ENCODE assay signal across 10 cellular contexts in genomic region chr2:118841828-118842461, GRCh38. TPM values are rescaled to one million over a fixed set of nuclear protein-coding genes. Genes with fewer than 3 reads are reported as not detected.
DNase-seq lines count a peak whose midpoint lies in the region; ATAC-seq and TF ChIP-seq lines count a peak whose summit lies in the region.
"Had no signal": no experiment of that assay in that cellular context is flagged by ENCODE, and none has a peak within 500 bp of the region (broad histone marks: within the 10 kb centered on the region; RNA-seq: fewer than 3 reads in every experiment).

No MANE protein-coding gene starts in this region.

- WGBS in heart right ventricle, 2 donors: 4 to 7% methylated on average over 47 of the region's 47 CpGs
- WGBS in urinary bladder: 6% methylated on average over 47 of the region's 47 CpGs

- H3K27ac Mint-ChIP-seq in dendritic cell treated with granulocyte-macrophage colony-stimulating factor and Interleukin-4, amounts not matched to agents 40 ng/mL and 50 ng/mL, for 4 days: no peak overlapping the region
- H3K27ac Mint-ChIP-seq in natural killer cell treated with Interleukin-12 subunit alpha and Interleukin-12 subunit beta and Interleukin-15 and Interleukin-18, amount 100 ng/mL, for 72 hours: no peak overlapping the region

- H3K36me3 Mint-ChIP-seq in dendritic cell treated with granulocyte-macrophage colony-stimulating factor and Interleukin-4, amounts not matched to agents 40 ng/mL and 50 ng/mL, for 4 days (ENCODE audit: low read depth): no peaks in the 10 kb centered on the region
- no peaks in the 10 kb centered on the region for H3K36me3 Mint-ChIP-seq in natural killer cell treated with Interleukin-12 subunit alpha and Interleukin-12 subunit beta and Interleukin-15 and Interleukin-18, amount 100 ng/mL, for 72 hours

- H3K9me3 ChIP-seq in heart right ventricle: no peaks in the 10 kb centered on the region

- DNase-seq in heart right ventricle (no peak), left ventricle myocardium superior (no peak), amniotic stem cell (lab: John Stamatoyannopoulos, UW) (no peak), NCI-H1417 (lab: John Stamatoyannopoulos, UW) (no peak)
- no peak for DNase-seq in natural killer cell treated with Interleukin-12 subunit alpha and Interleukin-12 subunit beta and Interleukin-15 and Interleukin-18, amount 100 ng/mL, for 72 hours (ENCODE audit: low spot score)
- DNase-seq: activated gamma-delta T cell had no signal

- intact Hi-C loops in heart right ventricle (cut with DNase I): no loop called here
- intact Hi-C loops in left ventricle myocardium superior (cut with micrococcal nuclease): no loop called here
- intact Hi-C loops in dendritic cell treated with granulocyte-macrophage colony-stimulating factor and Interleukin-4, amounts not matched to agents 40 ng/mL and 50 ng/mL, for 4 days (cut with micrococcal nuclease): no loop called here

- no peak for TF ChIP-seq CTCF in heart right ventricle (IDR thresholded peaks at IDR 0.05)

- H3K27ac ChIP-seq in heart right ventricle (no peak overlapping the region), urinary bladder (ENCODE audit: low read depth) (no peak overlapping the region)

- ATAC-seq in heart right ventricle: no peak
- no peak for ATAC-seq in left ventricle myocardium superior
- ATAC-seq in natural killer cell treated with Interleukin-12 subunit alpha and Interleukin-12 subunit beta and Interleukin-15 and Interleukin-18, amount 100 ng/mL, for 72 hours: no peak
- no peak for ATAC-seq in HG03460 (IDR thresholded peaks at IDR 0.05; ENCODE audit: unreplicated experiment)

- peaks cover 58 to 100% (median 100%) of the 10 kb centered on the region in 7 donors for H3K27me3 ChIP-seq in heart right ventricle

- peaks cover 13% of the 10 kb centered on the region for H3K4me1 Mint-ChIP-seq in dendritic cell treated with granulocyte-macrophage colony-stimulating factor and Interleukin-4, amounts not matched to agents 40 ng/mL and 50 ng/mL, for 4 days (ENCODE audit: low read depth)
- peaks cover 8 to 14% of the 10 kb centered on the region in 2 donors for H3K4me1 Mint-ChIP-seq in natural killer cell treated with Interleukin-12 subunit alpha and Interleukin-12 subunit beta and Interleukin-15 and Interleukin-18, amount 100 ng/mL, for 72 hours (ENCODE audit: low read depth in 2 of 2)

- H3K4me3 ChIP-seq in heart right ventricle (peak overlapping the region; percentile 1 to 41 (median 34)), urinary bladder (ENCODE audit: low read depth, low read length) (peak overlapping the region; percentile 22)

- H3K36me3 ChIP-seq in heart right ventricle (no peaks in the 10 kb centered on the region), urinary bladder (ENCODE audit: insufficient read depth) (no peaks in the 10 kb centered on the region)

- no peaks in the 10 kb centered on the region for H3K9me3 Mint-ChIP-seq in dendritic cell treated with granulocyte-macrophage colony-stimulating factor and Interleukin-4, amounts not matched to agents 40 ng/mL and 50 ng/mL, for 4 days
- H3K9me3 Mint-ChIP-seq in natural killer cell treated with Interleukin-12 subunit alpha and Interleukin-12 subunit beta and Interleukin-15 and Interleukin-18, amount 100 ng/mL, for 72 hours: no peaks in the 10 kb centered on the region

- H3K27me3 Mint-ChIP-seq in dendritic cell treated with granulocyte-macrophage colony-stimulating factor and Interleukin-4, amounts not matched to agents 40 ng/mL and 50 ng/mL, for 4 days: peaks cover 95% of the 10 kb centered on the region
- H3K27me3 Mint-ChIP-seq in natural killer cell treated with Interleukin-12 subunit alpha and Interleukin-12 subunit beta and Interleukin-15 and Interleukin-18, amount 100 ng/mL, for 72 hours: peaks cover 54 to 77% of the 10 kb centered on the region in 2 donors

- H3K4me3 Mint-ChIP-seq in dendritic cell treated with granulocyte-macrophage colony-stimulating factor and Interleukin-4, amounts not matched to agents 40 ng/mL and 50 ng/mL, for 4 days: peak overlapping the region; percentile 69
- peak overlapping the region; percentile 85 for H3K4me3 Mint-ChIP-seq in natural killer cell treated with Interleukin-12 subunit alpha and Interleukin-12 subunit beta and Interleukin-15 and Interleukin-18, amount 100 ng/mL, for 72 hours

- H3K4me1 ChIP-seq in heart right ventricle (peaks cover 3 to 37% (median 20%) of the 10 kb centered on the region in 9 donors), urinary bladder (ENCODE audit: insufficient read depth) (peaks cover 3% of the 10 kb centered on the region)

RNA-seq across cellular contexts. Expression of gene EN1, which starts 5.5 kb away (rescaled TPM):
- under 1 TPM in 1 of 10 donors, not detected in 9; 0.15 TPM for total RNA-seq in heart right ventricle
- not detected for polyA plus RNA-seq in heart right ventricle
- total RNA-seq in left ventricle myocardium superior: not detected
- not detected for total RNA-seq in natural killer cell treated with Interleukin-12 subunit alpha and Interleukin-12 subunit beta and Interleukin-15 and Interleukin-18, amount 100 ng/mL, for 72 hours
- total RNA-seq in urinary bladder: not detected
- polyA plus RNA-seq in urinary bladder: not detected
- total RNA-seq: mononuclear cell had no signal
